ENCODE assay signal across 9 cellular contexts in genomic region chr18:45255142-45255890, GRCh38.
A peak's percentile ranks its signal among the peaks of the same experiment; 100 is the strongest.
DNase-seq lines count a peak whose midpoint lies in the region; ATAC-seq and TF ChIP-seq lines count a peak whose summit lies in the region.
"Had no signal": no experiment of that assay in that cellular context is flagged by ENCODE, and none has a peak within 500 bp of the region (broad histone marks: within the 10 kb centered on the region; RNA-seq: fewer than 3 reads in every experiment).

No MANE protein-coding gene starts in this region.

- H2BK12ac ChIP-seq in H9 (ENCODE audit: insufficient read length, low read depth, low read length), result no peak overlapping the region

- no peaks in the 10 kb centered on the region for H3K79me2 ChIP-seq in H9 (ENCODE audit: insufficient read depth, low read length)

- H4K91ac ChIP-seq in H9 (ENCODE audit: insufficient read length, low read depth, low read length), result no peak overlapping the region

- H3K27ac Mint-ChIP-seq in brain (peak overlapping the region in 4 of 5 experiments; percentile 72 to 92 (median 78)), H9 (no peak overlapping the region)

- no peak overlapping the region for H4K8ac ChIP-seq in H9 (replicated peaks; ENCODE audit: insufficient read length, low read depth, low read length)

- no peak overlapping the region for H2BK15ac ChIP-seq in H9 (ENCODE audit: low read depth, low read length)

- H2BK5ac ChIP-seq in H9 (ENCODE audit: insufficient read length, low read length), result no peak overlapping the region

- no peak overlapping the region for H3K56ac ChIP-seq in H9 (ENCODE audit: insufficient read length, low read depth, low read length)

- H3K27me3 Mint-ChIP-seq in brain, result no peaks in the 10 kb centered on the region
- H3K27me3 Mint-ChIP-seq in H9 (ENCODE audit: low read depth), result no peaks in the 10 kb centered on the region

- no peaks in the 10 kb centered on the region for H4K20me1 ChIP-seq in H9 (ENCODE audit: control insufficient read depth, insufficient read depth, insufficient read length)

- TF ChIP-seq EP300 in suprapubic skin (IDR thresholded peaks at IDR 0.05), result no peak

- WGBS in suprapubic skin, result 60% methylated on average over 7 of the region's 7 CpGs
- 100% methylated on average over 1 of the region's 7 CpGs for WGBS in H9 (ENCODE audit: extremely low coverage, insufficient read length, low lambda C conversion rate)

- H3K4me3 ChIP-seq in suprapubic skin, result no peak overlapping the region

- H3K23me2 ChIP-seq in H9 (ENCODE audit: insufficient read length, low read depth, low read length, poor library complexity, severe bottlenecking), result no peaks in the 10 kb centered on the region

- H3K4me1 Mint-ChIP-seq in brain, result peaks cover 32% of the 10 kb centered on the region
- peaks cover 7 to 9% of the 10 kb centered on the region in 2 experiments for H3K4me1 Mint-ChIP-seq in H9

- no peak overlapping the region for H2BK120ac ChIP-seq in H9 (ENCODE audit: low read depth, low read length, poor library complexity, severe bottlenecking)

- no peak overlapping the region for H2AFZ ChIP-seq in H9 (ENCODE audit: low read length)

- no peak overlapping the region for H3K14ac ChIP-seq in H9 (ENCODE audit: insufficient read depth, low read length)

- H3K36me3 Mint-ChIP-seq in brain (no peaks in the 10 kb centered on the region), H9 (ENCODE audit: insufficient read depth in 1 of 3, low read depth in 3 of 3) (no peaks in the 10 kb centered on the region)

- H4K5ac ChIP-seq in H9 (ENCODE audit: insufficient read length, low read depth, low read length), result no peak overlapping the region

- no peaks in the 10 kb centered on the region for H3K36me3 ChIP-seq in suprapubic skin

- no peak overlapping the region for H2BK20ac ChIP-seq in H9 (ENCODE audit: low read depth, low read length, poor library complexity, severe bottlenecking)

- H3K4me1 ChIP-seq in suprapubic skin (peaks cover 13% of the 10 kb centered on the region), H9 (ENCODE audit: insufficient read depth, low read length) (no peaks in the 10 kb centered on the region)

- H3K4me2 ChIP-seq in H9 (ENCODE audit: insufficient read depth, insufficient read length, low read length), result no peak overlapping the region

- H3K9me3 ChIP-seq in suprapubic skin, result no peaks in the 10 kb centered on the region
- no peaks in the 10 kb centered on the region for H3K9me3 ChIP-seq in H9 (ENCODE audit: control insufficient read depth, low read depth, low read length)

- H3K4me3 Mint-ChIP-seq in brain, result no peak overlapping the region
- H3K4me3 Mint-ChIP-seq in H9, result no peak overlapping the region

- H3K27ac ChIP-seq in suprapubic skin, result peak overlapping the region; percentile 53
- H3K27ac ChIP-seq in H9 (ENCODE audit: insufficient read length, low read depth, low read length), result no peak overlapping the region

- H3K18ac ChIP-seq in H9 (ENCODE audit: insufficient read length, low read depth, low read length), result no peak overlapping the region

- no peak overlapping the region for H3K9ac ChIP-seq in H9 (ENCODE audit: extremely low read depth, insufficient read length, low read length)

- DNase-seq in M059J (ENCODE audit: low read depth) (peak; percentile 91), kidney tubule cell (ENCODE audit: low spot score) (peak; percentile 69), suprapubic skin (ENCODE audit: low spot score in 2 of 2) (peak in 1 of 2 donors; percentile 57), H9 (no peak), NCI-H1694 (lab: John Stamatoyannopoulos, UW) (no peak)
- DNase-seq: NCI-H1105 treated with DMSO at 0.1 percent for 48 hours had no signal

- no peaks in the 10 kb centered on the region for H3K27me3 ChIP-seq in suprapubic skin
- H3K27me3 ChIP-seq in H9 (ENCODE audit: insufficient read depth, low read length), result no peaks in the 10 kb centered on the region

- H3K9me3 Mint-ChIP-seq in brain (peaks cover 0 to 4% (median 2%) of the 10 kb centered on the region in 5 experiments), H9 (no peaks in the 10 kb centered on the region; a peak in 1 of 5 replicates)

- no peak overlapping the region for H3K23ac ChIP-seq in H9 (ENCODE audit: insufficient read length, low read depth, low read length)

- no peak overlapping the region for H2AK5ac ChIP-seq in H9 (ENCODE audit: insufficient read length, low read length)

- ATAC-seq in GM19324 (IDR thresholded peaks at IDR 0.05; ENCODE audit: low FRiP score, unreplicated experiment), result no peak
- ATAC-seq in HG03025 (IDR thresholded peaks at IDR 0.05; ENCODE audit: low FRiP score, unreplicated experiment), result no peak

- TF ChIP-seq POLR2A in suprapubic skin (IDR thresholded peaks at IDR 0.05), result no peak

- no peaks in the 10 kb centered on the region for H3K79me1 ChIP-seq in H9 (ENCODE audit: insufficient read depth, low read depth, low read length, poor library complexity, severe bottlenecking)

- H3K4ac ChIP-seq in H9 (ENCODE audit: low read depth, low read length), result no peak overlapping the region

- no peak overlapping the region for H3T11ph ChIP-seq in H9 (ENCODE audit: low read length)

- no peak for TF ChIP-seq CTCF in brain (conservative IDR thresholded peaks at IDR 0.05)
- TF ChIP-seq CTCF in suprapubic skin (IDR thresholded peaks at IDR 0.05), result no peak
- no peak for TF ChIP-seq CTCF in H9 (conservative IDR thresholded peaks at IDR 0.05)

Comparison
In these comparisons a context has a peak if more than half of its experiments do, and no peak if none do; other contexts are left out.
1. DNase-seq: peak in M059J (single experiment) and kidney tubule cell (single experiment); none in H9 (single experiment) and NCI-H1694 (single experiment).
2. H3K27ac Mint-ChIP-seq: peak in brain (4 of 5); none in H9 (0 of 3).